ENCODE assay signal across 20 cellular contexts in genomic region chr9:124030969-124031451, GRCh38. TPM values are rescaled to one million over a fixed set of nuclear protein-coding genes. Genes with fewer than 3 reads are reported as not detected.
A peak's percentile ranks its signal among the peaks of the same experiment; 100 is the strongest.
DNase-seq lines count a peak whose midpoint lies in the region; ATAC-seq, FAIRE-seq and TF ChIP-seq lines count a peak whose summit lies in the region.
"Had no signal": no experiment of that assay in that cellular context is flagged by ENCODE, and none has a peak within 500 bp of the region (broad histone marks: within the 10 kb centered on the region; RNA-seq: fewer than 3 reads in every experiment).

No MANE protein-coding gene starts in this region.

- TF ChIP-seq RAD21 in HepG2 (CRISPR knock-in tag; IDR thresholded peaks at IDR 0.05) = no peak

- no peaks in the 10 kb centered on the region for H3K36me3 ChIP-seq in HepG2 (replicated peaks in 1 of 2; ENCODE audit: control insufficient read depth in 1 of 2, insufficient read depth in 2 of 2, low read length in 2 of 2)
- H3K36me3 ChIP-seq: cardiac muscle cell, tibial nerve had no signal

- no peak for TF ChIP-seq EP300 in HepG2 (IDR thresholded peaks at IDR 0.05; ENCODE audit: low read depth in 2 of 2, low read length in 2 of 2)
- TF ChIP-seq EP300 in HepG2 (CRISPR knock-in tag; IDR thresholded peaks at IDR 0.05; ENCODE audit: borderline replicate concordance) = no peak

- DNase-seq in A172 (ENCODE audit: low spot score) = peak; percentile 52
- no peak for DNase-seq in GM12892 (ENCODE audit: insufficient read length)
- peak; percentile 92 for DNase-seq in astrocyte of the hippocampus (ENCODE audit: low read depth, low spot score)
- no peak for DNase-seq in HepG2 (ENCODE audit: low spot score)
- DNase-seq in head of caudate nucleus = no peak
- no peak for DNase-seq in NOMO-1 treated with DMSO at 0.1 percent for 48 hours (lab: John Stamatoyannopoulos, UW; ENCODE audit: unreplicated experiment)
- DNase-seq: DMS79 treated with DMSO at 0.1 percent for 48 hours, hypothalamus, NCI-H1436 treated with DMSO at 0.1 percent for 48 hours, NCI-H526 treated with DMSO at 0.1 percent for 48 hours, occipital lobe, RPMI8226 had no signal

- H3K9me3 ChIP-seq in HepG2 (ENCODE audit: low read length) = no peaks in the 10 kb centered on the region
- H3K9me3 ChIP-seq: A549, tibial nerve had no signal

- peak overlapping the region; percentile 63 for H3K4me2 ChIP-seq in HepG2 (ENCODE audit: low read depth, low read length)
- H3K4me2 ChIP-seq: A549 had no signal

- no peaks in the 10 kb centered on the region for H4K20me1 ChIP-seq in HepG2 (ENCODE audit: insufficient read depth, low read length)

- WGBS in HepG2 (ENCODE audit: low lambda C conversion rate) = 6% methylated on average over 16 of the region's 16 CpGs

- H3K27me3 ChIP-seq in HepG2 (ENCODE audit: control insufficient read depth in 1 of 2, insufficient read depth in 2 of 2, low read length in 2 of 2) = peaks cover 4 to 72% of the 10 kb centered on the region in 2 experiments; a peak in 4 of 5 replicates

- CTCF ChIA-PET in HepG2 (lab: Yijun Ruan, JAX; ENCODE audit: low intra/inter-chr PET ratio, low total read pairs) = no interaction called here

- peak; percentile 65 for ATAC-seq in HepG2
- no peak for ATAC-seq in GM18909 (IDR thresholded peaks at IDR 0.05; ENCODE audit: poor library complexity, unreplicated experiment)
- no peak for ATAC-seq in GM21515 (IDR thresholded peaks at IDR 0.05; ENCODE audit: unreplicated experiment)
- ATAC-seq: A549 had no signal

- no peak overlapping the region for H2AFZ ChIP-seq in HepG2 (ENCODE audit: low read length)

- H3K27ac ChIP-seq in HepG2 (ENCODE audit: extremely low read length, insufficient read depth, low read length) = no peak overlapping the region
- H3K27ac ChIP-seq: A549, cardiac muscle cell, tibial nerve had no signal

- H3K79me2 ChIP-seq in HepG2 (ENCODE audit: insufficient read depth, low read length) = no peaks in the 10 kb centered on the region

- TF ChIP-seq CTCF in HepG2 (CRISPR knock-in tag; IDR thresholded peaks at IDR 0.05) = no peak

- BruUV-seq in HepG2 (replicated peaks; lab: Mats Ljungman, UMichigan) = no TSS peak

- POLR2A ChIA-PET in HepG2 (lab: Yijun Ruan, JAX) = no interaction called here

- H3K4me3 ChIP-seq in HepG2 (replicated peaks in 1 of 3; ENCODE audit: insufficient read depth in 1 of 3, low read depth in 2 of 3, low read length in 3 of 3) = peak overlapping the region; percentile 50 to 58 (median 51); a peak in 5 of 6 replicates
- H3K4me3 ChIP-seq: A549, cardiac muscle cell had no signal

- in situ Hi-C loops in HepG2 (cut with HindIII; ENCODE audit: extremely low pct_ligation_motif_present, low pct_unique_long_range_greater_than_20kb) = loop anchor here (25.0 kb wide), 1 partner anchor 619 kb away; no protein-coding TSS in a partner anchor

- 0 out of 2 replicates have a peak, but pooled peaks cover 9% of the 10 kb centered on the region for H3K4me1 ChIP-seq in HepG2 (ENCODE audit: insufficient read depth, low read length)
- H3K4me1 ChIP-seq: A549 had no signal

- intact Hi-C loops in HepG2 (cut with micrococcal nuclease; ENCODE audit: unreplicated experiment) (no loop called here), head of caudate nucleus (cut with DNase I) (loop anchor here (10.0 kb wide), 1 partner anchor 636 kb away; no protein-coding TSS in a partner anchor)

- TF ChIP-seq POLR2A in GM12892 (IDR thresholded peaks at IDR 0.05; ENCODE audit: low read depth, low read length) = no peak
- TF ChIP-seq POLR2A in HepG2 (IDR thresholded peaks at IDR 0.05; ENCODE audit: insufficient read depth in 1 of 2, low read depth in 2 of 2, low read length in 2 of 2) = no peak

- peak; percentile 94 for FAIRE-seq in GM12892 (lab: Jason Lieb, UNC)
- no peak for FAIRE-seq in HepG2 (lab: Jason Lieb, UNC)
- FAIRE-seq: A549, endothelial cell of umbilical vein, GM18507 had no signal

- H3K9ac ChIP-seq in HepG2 (ENCODE audit: insufficient read depth, low read depth, low read length) = no peak overlapping the region

TF ChIP-seq in HepG2, 621 proteins besides CTCF, POLR2A, EP300 and RAD21:
- TF ChIP-seq ZNF501 (CRISPR knock-in tag; IDR thresholded peaks at IDR 0.05) = 0 out of 2 replicates have a peak, but pooled peaks have one; percentile 8
- TF ChIP-seq THYN1 (CRISPR knock-in tag; IDR thresholded peaks at IDR 0.05; ENCODE audit: borderline replicate concordance, low read depth) = no peak
- no peak for TF ChIP-seq ZNF18 (CRISPR knock-in tag; IDR thresholded peaks at IDR 0.05; ENCODE audit: insufficient replicate concordance)
- TF ChIP-seq GMEB1 (CRISPR knock-in tag; IDR thresholded peaks at IDR 0.05; ENCODE audit: borderline replicate concordance) = no peak
- no peak for TF ChIP-seq ZNF276 (CRISPR knock-in tag; IDR thresholded peaks at IDR 0.05; ENCODE audit: low read depth)

RNA-seq across cellular contexts. Expression of gene LHX2, which starts 19.4 kb away (rescaled TPM):
- 10.9 and 14.5 TPM in 2 replicates for total RNA-seq in A172 (2014; rRNA removed; shearing (Covaris generic))
- 6.3 TPM for polyA plus RNA-seq in GM12892 (2012; ENCODE audit: missing spikeins)
- not detected in 2 replicates for total RNA-seq in HepG2 (2016; rRNA removed; fragmentation: Illumina TruSeq; extraction: Trizol)
- total RNA-seq in HepG2 (2016; cell fraction: cytosol; rRNA removed; fragmentation: Illumina TruSeq; extraction: Trizol; ENCODE audit: low read depth) = not detected in 2 replicates
- total RNA-seq in HepG2 (2016; cell fraction: insoluble cytoplasmic fraction; rRNA removed; fragmentation: Illumina TruSeq; extraction: Trizol) = not detected in 2 replicates
- not detected in 2 replicates for total RNA-seq in HepG2 (2016; cell fraction: membrane; rRNA removed; fragmentation: Illumina TruSeq; extraction: Trizol)
- not detected in 2 replicates for total RNA-seq in HepG2 (2016; cell fraction: nucleus; rRNA removed; fragmentation: Illumina TruSeq; extraction: Trizol)
- polyA plus RNA-seq in HepG2 (2011; rRNA removed) = not detected in 2 replicates
- polyA plus RNA-seq in HepG2 (2011; cell fraction: cytosol; rRNA removed) = not detected in 2 replicates
- 0.12 TPM in 1 of 2 replicates, not detected in the other for polyA plus RNA-seq in HepG2 (2011; cell fraction: nucleus; rRNA removed)
- not detected in 2 replicates for polyA plus RNA-seq in HepG2 (2012)
- polyA plus RNA-seq in HepG2 (2016; cell fraction: cytosol; fragmentation: Illumina TruSeq; extraction: Trizol; ENCODE audit: low read depth) = not detected in 2 replicates
- not detected in 2 replicates for polyA plus RNA-seq in HepG2 (2016; cell fraction: insoluble cytoplasmic fraction; fragmentation: Illumina TruSeq; extraction: Trizol; ENCODE audit: low read depth)
- polyA plus RNA-seq in HepG2 (2016; cell fraction: membrane; fragmentation: Illumina TruSeq; extraction: Trizol; ENCODE audit: low read depth) = not detected in 2 replicates
- polyA plus RNA-seq in HepG2 (2016; cell fraction: nucleus; fragmentation: Illumina TruSeq; extraction: Trizol; ENCODE audit: insufficient read depth, low read depth) = not detected in 2 replicates
- polyA minus RNA-seq in HepG2 (2011; rRNA and poly(A)+ RNA removed; ENCODE audit: low replicate concordance) = 16.6 TPM in 1 of 2 replicates, not detected in the other
- 0.44 TPM in 1 of 2 replicates, not detected in the other for polyA minus RNA-seq in HepG2 (2011; cell fraction: cytosol; rRNA and poly(A)+ RNA removed)
- polyA minus RNA-seq in HepG2 (2011; cell fraction: nucleus; rRNA and poly(A)+ RNA removed) = not detected in 2 replicates
- total RNA-seq: endothelial cell of umbilical vein, lung microvascular endothelial cell, tibial nerve had no signal
- polyA plus RNA-seq: endothelial cell of umbilical vein had no signal

Comparison
In these comparisons a context has a peak if more than half of its experiments do, and no peak if none do; other contexts are left out.
1. DNase-seq: peak in A172 (single experiment) and astrocyte of the hippocampus (single experiment); none in GM12892 (single experiment), HepG2 (single experiment), head of caudate nucleus (0 of 42) and NOMO-1 treated with DMSO at 0.1 percent for 48 hours (single experiment).
2. RNA of gene LHX2, which starts 19.4 kb away (total RNA-seq): 10.9 to 14.5 TPM in A172; not detected in HepG2; every median in the first group is over 10 times any median in the second.